Comparison of ENCODE assay signal across 1 cellular context in genomic region chr17:9021985-9022552, GRCh38.
TF ChIP-seq lines count a peak whose summit lies in the region.

No MANE protein-coding gene starts in this region.

TF ChIP-seq in HepG2, 621 proteins besides CTCF, POLR2A, EP300 and RAD21 (continued from another document):
- TF ChIP-seq ZNF503 (CRISPR knock-in tag; IDR thresholded peaks at IDR 0.05) (no peak), ARID3A (IDR thresholded peaks at IDR 0.05; ENCODE audit: low read depth, low read length) (no peak), ZNF296 (CRISPR knock-in tag; conservative IDR thresholded peaks at IDR 0.05) (no peak), CEBPG (CRISPR knock-in tag; IDR thresholded peaks at IDR 0.05) (no peak), PLRG1 (conservative IDR thresholded peaks at IDR 0.05) (no peak), GLMP (CRISPR knock-in tag; IDR thresholded peaks at IDR 0.05; ENCODE audit: borderline replicate concordance) (no peak), SRF (IDR thresholded peaks at IDR 0.05; ENCODE audit: low read depth, low read length) (no peak), ZNF34 (CRISPR knock-in tag; IDR thresholded peaks at IDR 0.05; ENCODE audit: borderline replicate concordance) (no peak), KLF13 (CRISPR knock-in tag; IDR thresholded peaks at IDR 0.05) (no peak), ZFP1 (CRISPR knock-in tag; IDR thresholded peaks at IDR 0.05) (no peak), ARID4A (CRISPR knock-in tag; IDR thresholded peaks at IDR 0.05; ENCODE audit: borderline replicate concordance) (no peak), MTA1 (CRISPR knock-in tag; IDR thresholded peaks at IDR 0.05; ENCODE audit: borderline replicate concordance) (no peak), PBX3 (CRISPR knock-in tag; IDR thresholded peaks at IDR 0.05; ENCODE audit: borderline replicate concordance) (no peak), YEATS4 (CRISPR knock-in tag; IDR thresholded peaks at IDR 0.05; ENCODE audit: borderline replicate concordance) (no peak), YY1 (IDR thresholded peaks at IDR 0.05; ENCODE audit: insufficient read depth, insufficient replicate concordance, low read depth, low read length) (no peak), ZNF337 (CRISPR knock-in tag; IDR thresholded peaks at IDR 0.05; ENCODE audit: borderline replicate concordance, low read depth) (no peak)
